ENCODE assay signal across 8 cellular contexts in the genomic region with DNA sequence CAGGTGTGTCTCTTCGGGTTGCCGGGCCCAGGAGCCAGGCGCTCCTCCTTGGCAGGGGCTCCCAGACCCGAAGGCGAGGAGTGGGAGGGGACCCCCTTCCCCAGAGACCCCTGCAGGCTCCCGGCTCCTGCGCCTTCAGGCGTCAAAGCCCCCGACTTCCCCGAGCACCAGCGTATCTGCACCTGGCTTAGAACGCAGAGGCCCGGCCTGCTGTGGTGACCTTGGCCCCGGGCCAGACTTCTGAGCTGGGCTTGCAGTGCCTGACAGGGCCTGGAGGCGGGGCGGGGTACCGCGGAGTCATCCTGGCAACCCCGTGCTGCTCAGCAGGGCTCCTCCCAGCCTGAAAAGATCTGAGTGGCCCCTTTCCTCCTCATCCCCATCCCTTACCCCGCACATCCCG. TPM values are rescaled to one million over a fixed set of nuclear protein-coding genes. Genes with fewer than 3 reads are reported as not detected.
DNase-seq lines count a peak whose midpoint lies in the region; ATAC-seq and TF ChIP-seq lines count a peak whose summit lies in the region.

No MANE protein-coding gene starts in this region.

- no peak overlapping the region for H3K4me3 Mint-ChIP-seq in Caco-2 (ENCODE audit: unreplicated experiment)

- POLR2A ChIA-PET in Caco-2 (lab: Charles Lee): no interaction called here

- BruUV-seq in Caco-2 (replicated peaks; lab: Mats Ljungman, UMichigan): no TSS peak

- no peaks in the 10 kb centered on the region for H3K27me3 ChIP-seq in Caco-2 (replicated peaks; ENCODE audit: control insufficient read depth, insufficient read depth, low read length)

- DNase-seq in AG08396 (ENCODE audit: low spot score): peak; percentile 44
- peak; percentile 18 for DNase-seq in HT1080 (ENCODE audit: low read depth)
- peak; percentile 1 for DNase-seq in T1000 (lab: John Stamatoyannopoulos, UW)
- DNase-seq in islet precursor cell: peak; percentile 81
- no peak for DNase-seq in Caco-2
- no peak for DNase-seq in GOT3 (lab: John Stamatoyannopoulos, UW)

- peaks cover 9% of the 10 kb centered on the region for H3K9me3 Mint-ChIP-seq in Caco-2 (ENCODE audit: unreplicated experiment)

- H3K36me3 Mint-ChIP-seq in Caco-2 (ENCODE audit: insufficient read depth, unreplicated experiment): peaks cover 15% of the 10 kb centered on the region

- H3K27me3 Mint-ChIP-seq in Caco-2 (ENCODE audit: insufficient read depth, unreplicated experiment): no peaks in the 10 kb centered on the region

- CTCF ChIA-PET in Caco-2 (lab: Charles Lee): no interaction called here

- H3K4me3 ChIP-seq in Caco-2 (ENCODE audit: low read depth, low read length): no peak overlapping the region; the same call in 1 of the 2 replicates

- no peak for TF ChIP-seq CTCF in Caco-2 (IDR thresholded peaks at IDR 0.05; ENCODE audit: insufficient read depth in 1 of 2, low read depth in 1 of 2, low read length in 1 of 2, severe bottlenecking in 1 of 2, unreplicated experiment in 1 of 2)

- H3K9me3 ChIP-seq in Caco-2: no peaks in the 10 kb centered on the region

- intact Hi-C loops in Caco-2 (cut with micrococcal nuclease; ENCODE audit: unreplicated experiment): no loop called here

- peaks cover 28% of the 10 kb centered on the region for H3K4me1 ChIP-seq in Caco-2

- H3K27ac Mint-ChIP-seq in Caco-2 (ENCODE audit: unreplicated experiment): no peak overlapping the region

- H3K36me3 ChIP-seq in Caco-2 (ENCODE audit: control insufficient read depth, insufficient read depth, low read length): no peaks in the 10 kb centered on the region

- peaks cover 36% of the 10 kb centered on the region for H3K4me1 Mint-ChIP-seq in Caco-2 (ENCODE audit: low read depth, unreplicated experiment)

- ATAC-seq in GM21447 (IDR thresholded peaks at IDR 0.05; ENCODE audit: unreplicated experiment): no peak
- no peak for ATAC-seq in GM18511 (IDR thresholded peaks at IDR 0.05; ENCODE audit: unreplicated experiment)

RNA-seq across cellular contexts. Expression of gene SKA1, which starts 27.0 kb away (rescaled TPM):
- total RNA-seq in HT1080 (2014; rRNA removed; shearing (Covaris generic)): 40.5 and 43.1 TPM in 2 replicates
- 28.3 and 33.2 TPM in 2 replicates for polyA plus RNA-seq in HT1080 (2015; cell fraction: cytosol; rRNA removed)
- 14.2 and 18.5 TPM in 2 replicates for polyA plus RNA-seq in HT1080 (2015; cell fraction: nucleus; rRNA removed)
- total RNA-seq in Caco-2 (2022): 31.3 and 32.4 TPM in 2 replicates

Comparison
In these comparisons a context has a peak if more than half of its experiments do, and no peak if none do; other contexts are left out.
1. DNase-seq: peak in AG08396 (single experiment), HT1080 (single experiment), T1000 (single experiment) and islet precursor cell (single experiment); none in Caco-2 (0 of 2) and GOT3 (single experiment).